ENCODE assay signal across 1 cellular context in genomic region chr4:153152453-153153338, GRCh38.
TF ChIP-seq lines count a peak whose summit lies in the region.

No MANE protein-coding gene starts in this region.

TF ChIP-seq in HepG2, 621 proteins besides CTCF, POLR2A, EP300 and RAD21 (continued from another document and continues in another):
- 0 out of 2 replicates have a peak, but pooled peaks have one; percentile 56 for TF ChIP-seq ZNF776 (CRISPR knock-in tag; IDR thresholded peaks at IDR 0.05)
- no peak for TF ChIP-seq ZBTB8A (CRISPR knock-in tag; IDR thresholded peaks at IDR 0.05; ENCODE audit: borderline replicate concordance, low read depth)
- TF ChIP-seq RELA (CRISPR knock-in tag; IDR thresholded peaks at IDR 0.05), result no peak
- no peak for TF ChIP-seq SRSF4 (IDR thresholded peaks at IDR 0.05; ENCODE audit: low read depth, low read length, poor library complexity, severe bottlenecking)
- no peak for TF ChIP-seq TRIM24 (CRISPR knock-in tag; IDR thresholded peaks at IDR 0.05)
- 0 out of 2 replicates have a peak, but pooled peaks have one; percentile 7 for TF ChIP-seq KDM2A (CRISPR knock-in tag; IDR thresholded peaks at IDR 0.05; ENCODE audit: borderline replicate concordance, low read depth)
- TF ChIP-seq ZNF234 (CRISPR knock-in tag; conservative IDR thresholded peaks at IDR 0.05), result no peak
- 0 out of 2 replicates have a peak, but pooled peaks have one; percentile 1 for TF ChIP-seq HOXA3 (CRISPR knock-in tag; IDR thresholded peaks at IDR 0.05)
- TF ChIP-seq IRX3 (CRISPR knock-in tag; IDR thresholded peaks at IDR 0.05; ENCODE audit: borderline replicate concordance, low read depth), result no peak
- TF ChIP-seq NFE2L2 (IDR thresholded peaks at IDR 0.05; ENCODE audit: low read length), result no peak
- TF ChIP-seq TBX2 (CRISPR knock-in tag; IDR thresholded peaks at IDR 0.05; ENCODE audit: borderline replicate concordance), result no peak
- no peak for TF ChIP-seq ZNF207 (IDR thresholded peaks at IDR 0.05; ENCODE audit: borderline replicate concordance)
- no peak for TF ChIP-seq TOPORS (CRISPR knock-in tag; IDR thresholded peaks at IDR 0.05)
- no peak for TF ChIP-seq ZNF10 (CRISPR knock-in tag; IDR thresholded peaks at IDR 0.05; ENCODE audit: borderline replicate concordance, low read depth)
- TF ChIP-seq, protein P1, sequence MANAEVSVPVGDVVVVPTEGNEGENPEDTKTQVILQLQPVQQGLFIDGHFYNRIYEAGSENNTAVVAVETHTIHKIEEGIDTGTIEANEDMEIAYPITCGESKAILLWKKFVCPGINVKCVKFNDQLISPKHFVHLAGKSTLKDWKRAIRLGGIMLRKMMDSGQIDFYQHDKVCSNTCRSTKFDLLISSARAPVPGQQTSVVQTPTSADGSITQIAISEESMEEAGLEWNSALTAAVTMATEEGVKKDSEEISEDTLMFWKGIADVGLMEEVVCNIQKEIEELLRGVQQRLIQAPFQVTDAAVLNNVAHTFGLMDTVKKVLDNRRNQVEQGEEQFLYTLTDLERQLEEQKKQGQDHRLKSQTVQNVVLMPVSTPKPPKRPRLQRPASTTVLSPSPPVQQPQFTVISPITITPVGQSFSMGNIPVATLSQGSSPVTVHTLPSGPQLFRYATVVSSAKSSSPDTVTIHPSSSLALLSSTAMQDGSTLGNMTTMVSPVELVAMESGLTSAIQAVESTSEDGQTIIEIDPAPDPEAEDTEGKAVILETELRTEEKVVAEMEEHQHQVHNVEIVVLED (CRISPR knock-in tag; IDR thresholded peaks at IDR 0.05; ENCODE audit: borderline replicate concordance), result no peak
- no peak for TF ChIP-seq ZNF563 (CRISPR knock-in tag; IDR thresholded peaks at IDR 0.05)
- no peak for TF ChIP-seq RBM39 (IDR thresholded peaks at IDR 0.05; ENCODE audit: low read depth, low read length, poor library complexity, severe bottlenecking)
- TF ChIP-seq ZNF382 (CRISPR knock-in tag; IDR thresholded peaks at IDR 0.05; ENCODE audit: borderline replicate concordance), result no peak
- no peak for TF ChIP-seq ZNF766 (CRISPR knock-in tag; IDR thresholded peaks at IDR 0.05; ENCODE audit: borderline replicate concordance)
- TF ChIP-seq KLF6 (CRISPR knock-in tag; IDR thresholded peaks at IDR 0.05), result no peak
- no peak for TF ChIP-seq CREB3 (CRISPR knock-in tag; IDR thresholded peaks at IDR 0.05)
- TF ChIP-seq XBP1 (CRISPR knock-in tag; IDR thresholded peaks at IDR 0.05), result no peak
- TF ChIP-seq, protein P2, sequence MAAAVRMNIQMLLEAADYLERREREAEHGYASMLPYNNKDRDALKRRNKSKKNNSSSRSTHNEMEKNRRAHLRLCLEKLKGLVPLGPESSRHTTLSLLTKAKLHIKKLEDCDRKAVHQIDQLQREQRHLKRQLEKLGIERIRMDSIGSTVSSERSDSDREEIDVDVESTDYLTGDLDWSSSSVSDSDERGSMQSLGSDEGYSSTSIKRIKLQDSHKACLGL (CRISPR knock-in tag; IDR thresholded peaks at IDR 0.05), result no peak
- 0 out of 2 replicates have a peak, but pooled peaks have one; percentile 72 for TF ChIP-seq KDM5B (CRISPR knock-in tag; IDR thresholded peaks at IDR 0.05; ENCODE audit: borderline replicate concordance)
- TF ChIP-seq E2F1 (CRISPR knock-in tag; IDR thresholded peaks at IDR 0.05), result no peak
- TF ChIP-seq ZBTB44 (CRISPR knock-in tag; IDR thresholded peaks at IDR 0.05), result no peak
- no peak for TF ChIP-seq YEATS4 (CRISPR knock-in tag; IDR thresholded peaks at IDR 0.05; ENCODE audit: borderline replicate concordance)
- no peak for TF ChIP-seq ZNF33A (CRISPR knock-in tag; IDR thresholded peaks at IDR 0.05; ENCODE audit: borderline replicate concordance)
- TF ChIP-seq MTA3 (CRISPR knock-in tag; IDR thresholded peaks at IDR 0.05), result no peak
- no peak for TF ChIP-seq POLR2AphosphoS5 (IDR thresholded peaks at IDR 0.05; ENCODE audit: low read depth, low read length)
- TF ChIP-seq SNRNP70 (IDR thresholded peaks at IDR 0.05; ENCODE audit: low read depth, low read length), result no peak
- no peak for TF ChIP-seq MEF2D (CRISPR knock-in tag; IDR thresholded peaks at IDR 0.05)
- no peak for TF ChIP-seq RCOR2 (CRISPR knock-in tag; IDR thresholded peaks at IDR 0.05)
- 0 out of 2 replicates have a peak, but pooled peaks have one; percentile 42 for TF ChIP-seq ZNF235 (CRISPR knock-in tag; IDR thresholded peaks at IDR 0.05; ENCODE audit: borderline replicate concordance)
- TF ChIP-seq, protein P3, sequence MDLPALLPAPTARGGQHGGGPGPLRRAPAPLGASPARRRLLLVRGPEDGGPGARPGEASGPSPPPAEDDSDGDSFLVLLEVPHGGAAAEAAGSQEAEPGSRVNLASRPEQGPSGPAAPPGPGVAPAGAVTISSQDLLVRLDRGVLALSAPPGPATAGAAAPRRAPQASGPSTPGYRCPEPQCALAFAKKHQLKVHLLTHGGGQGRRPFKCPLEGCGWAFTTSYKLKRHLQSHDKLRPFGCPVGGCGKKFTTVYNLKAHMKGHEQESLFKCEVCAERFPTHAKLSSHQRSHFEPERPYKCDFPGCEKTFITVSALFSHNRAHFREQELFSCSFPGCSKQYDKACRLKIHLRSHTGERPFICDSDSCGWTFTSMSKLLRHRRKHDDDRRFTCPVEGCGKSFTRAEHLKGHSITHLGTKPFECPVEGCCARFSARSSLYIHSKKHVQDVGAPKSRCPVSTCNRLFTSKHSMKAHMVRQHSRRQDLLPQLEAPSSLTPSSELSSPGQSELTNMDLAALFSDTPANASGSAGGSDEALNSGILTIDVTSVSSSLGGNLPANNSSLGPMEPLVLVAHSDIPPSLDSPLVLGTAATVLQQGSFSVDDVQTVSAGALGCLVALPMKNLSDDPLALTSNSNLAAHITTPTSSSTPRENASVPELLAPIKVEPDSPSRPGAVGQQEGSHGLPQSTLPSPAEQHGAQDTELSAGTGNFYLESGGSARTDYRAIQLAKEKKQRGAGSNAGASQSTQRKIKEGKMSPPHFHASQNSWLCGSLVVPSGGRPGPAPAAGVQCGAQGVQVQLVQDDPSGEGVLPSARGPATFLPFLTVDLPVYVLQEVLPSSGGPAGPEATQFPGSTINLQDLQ (CRISPR knock-in tag; IDR thresholded peaks at IDR 0.05), result no peak
- TF ChIP-seq EZH2 (conservative IDR thresholded peaks at IDR 0.05; ENCODE audit: low read depth, low read length), result no peak
- peak; percentile 61; the same call in 1 of the 2 replicates for TF ChIP-seq ZNF687 (CRISPR knock-in tag; IDR thresholded peaks at IDR 0.05)
- TF ChIP-seq ZNF737 (CRISPR knock-in tag; IDR thresholded peaks at IDR 0.05; ENCODE audit: borderline replicate concordance), result no peak
- TF ChIP-seq POGZ (CRISPR knock-in tag; IDR thresholded peaks at IDR 0.05), result no peak
- no peak for TF ChIP-seq ZBTB7B (CRISPR knock-in tag; IDR thresholded peaks at IDR 0.05)
- TF ChIP-seq, protein P4, sequence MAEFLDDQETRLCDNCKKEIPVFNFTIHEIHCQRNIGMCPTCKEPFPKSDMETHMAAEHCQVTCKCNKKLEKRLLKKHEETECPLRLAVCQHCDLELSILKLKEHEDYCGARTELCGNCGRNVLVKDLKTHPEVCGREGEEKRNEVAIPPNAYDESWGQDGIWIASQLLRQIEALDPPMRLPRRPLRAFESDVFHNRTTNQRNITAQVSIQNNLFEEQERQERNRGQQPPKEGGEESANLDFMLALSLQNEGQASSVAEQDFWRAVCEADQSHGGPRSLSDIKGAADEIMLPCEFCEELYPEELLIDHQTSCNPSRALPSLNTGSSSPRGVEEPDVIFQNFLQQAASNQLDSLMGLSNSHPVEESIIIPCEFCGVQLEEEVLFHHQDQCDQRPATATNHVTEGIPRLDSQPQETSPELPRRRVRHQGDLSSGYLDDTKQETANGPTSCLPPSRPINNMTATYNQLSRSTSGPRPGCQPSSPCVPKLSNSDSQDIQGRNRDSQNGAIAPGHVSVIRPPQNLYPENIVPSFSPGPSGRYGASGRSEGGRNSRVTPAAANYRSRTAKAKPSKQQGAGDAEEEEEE (CRISPR knock-in tag; IDR thresholded peaks at IDR 0.05; ENCODE audit: borderline replicate concordance), result no peak
- no peak for TF ChIP-seq PATZ1 (CRISPR knock-in tag; IDR thresholded peaks at IDR 0.05)
- peak; percentile 14; the same call in 1 of the 2 replicates for TF ChIP-seq NFKB2 (CRISPR knock-in tag; IDR thresholded peaks at IDR 0.05; ENCODE audit: borderline replicate concordance)
- no peak for TF ChIP-seq ZNF484 (CRISPR knock-in tag; IDR thresholded peaks at IDR 0.05; ENCODE audit: borderline replicate concordance, low read depth)
- 0 out of 2 replicates have a peak, but pooled peaks have one; percentile 24 for TF ChIP-seq HIVEP1 (CRISPR knock-in tag; IDR thresholded peaks at IDR 0.05)
- no peak for TF ChIP-seq MTA1 (CRISPR knock-in tag; IDR thresholded peaks at IDR 0.05; ENCODE audit: borderline replicate concordance)
- TF ChIP-seq ZNF224 (CRISPR knock-in tag; IDR thresholded peaks at IDR 0.05), result no peak
- no peak for TF ChIP-seq CCDC6 (CRISPR knock-in tag; IDR thresholded peaks at IDR 0.05)
- no peak for TF ChIP-seq NBN (conservative IDR thresholded peaks at IDR 0.05)
- no peak for TF ChIP-seq SAFB2 (CRISPR knock-in tag; IDR thresholded peaks at IDR 0.05; ENCODE audit: borderline replicate concordance, low read depth)
- TF ChIP-seq SALL2 (CRISPR knock-in tag; IDR thresholded peaks at IDR 0.05), result no peak; the same call in 1 of the 2 replicates
- TF ChIP-seq ZFY (CRISPR knock-in tag; IDR thresholded peaks at IDR 0.05), result no peak
- no peak for TF ChIP-seq MED13 (CRISPR knock-in tag; IDR thresholded peaks at IDR 0.05)
- no peak for TF ChIP-seq ERF (CRISPR knock-in tag; IDR thresholded peaks at IDR 0.05)
- no peak for TF ChIP-seq ARNTL (CRISPR knock-in tag; IDR thresholded peaks at IDR 0.05)
